8 cellular contexts compared by ENCODE assay signal in the genomic region with DNA sequence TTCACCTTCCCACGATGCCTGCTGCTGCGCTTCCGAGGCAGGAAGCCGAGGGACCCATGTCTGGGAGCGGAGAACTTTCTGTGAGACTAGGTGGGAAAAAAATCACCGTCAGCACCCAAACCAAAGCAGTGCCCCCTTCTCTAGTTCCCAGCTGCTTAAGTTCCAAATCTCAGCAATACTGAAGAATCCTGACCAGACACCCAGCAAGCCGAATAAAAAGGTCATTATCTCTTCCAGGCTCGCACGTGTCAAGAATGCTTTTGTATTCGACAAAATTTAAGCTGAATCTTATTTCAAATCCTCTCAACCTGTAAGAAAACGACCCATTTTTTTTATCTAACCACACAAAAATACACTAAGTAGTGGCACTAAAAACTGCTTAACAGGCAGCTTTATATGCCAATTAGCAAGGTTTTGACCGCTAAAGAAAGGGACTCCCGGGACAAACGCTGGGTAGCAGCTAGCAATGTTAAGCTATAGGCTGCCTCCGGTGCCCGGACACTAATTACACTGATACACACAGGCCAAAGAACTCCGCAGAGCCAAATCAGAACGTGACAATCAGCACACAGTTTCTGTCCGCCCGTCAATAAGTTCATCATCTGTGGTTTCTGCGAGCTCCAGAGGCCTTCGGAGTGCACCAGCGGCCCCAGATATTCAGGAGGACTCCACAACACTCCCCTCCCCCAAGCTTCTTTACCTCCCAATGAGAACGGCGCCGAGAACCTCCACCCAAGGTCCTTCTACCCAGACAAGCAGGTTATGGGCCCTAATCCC. TPM values are rescaled to one million over a fixed set of nuclear protein-coding genes. Genes with fewer than 3 reads are reported as not detected.
DNase-seq lines count a peak whose midpoint lies in the region; ATAC-seq and TF ChIP-seq lines count a peak whose summit lies in the region.

No MANE protein-coding gene starts in this region.

- TF ChIP-seq CTCF in GM12865 (IDR thresholded peaks at IDR 0.05; ENCODE audit: insufficient read depth, low read depth, low read length, missing control alignments), result no peak
- TF ChIP-seq CTCF in foreskin fibroblast (IDR thresholded peaks at IDR 0.05; ENCODE audit: low read depth, low read length), result no peak
- TF ChIP-seq CTCF in osteocyte (IDR thresholded peaks at IDR 0.05), result no peak

- DNase-seq in GM12865 (ENCODE audit: low read depth), result no peak
- DNase-seq in activated CD4-positive, alpha-beta T cell treated with anti-CD3 and anti-CD28 coated beads, Interleukin-2, amount 10 ng/mL, durations not matched to agents 24 days and 14 days, result no peak
- DNase-seq in foreskin fibroblast, result no peak
- no peak for DNase-seq in osteocyte (ENCODE audit: extremely low spot score, unreplicated experiment)
- DNase-seq in NCI-H2107 treated with DMSO at 0.1 percent for 48 hours (lab: John Stamatoyannopoulos, UW; ENCODE audit: unreplicated experiment), result no peak
- DNase-seq in NCI-H1417 treated with DMSO at 0.1 percent for 48 hours (lab: John Stamatoyannopoulos, UW), result no peak

- H3K36me3 Mint-ChIP-seq in activated CD4-positive, alpha-beta T cell treated with anti-CD3 and anti-CD28 coated beads, Interleukin-2, amount 10 ng/mL, durations not matched to agents 24 days and 14 days (ENCODE audit: low read depth), result peaks cover 59% of the 10 kb centered on the region
- peaks cover 40% of the 10 kb centered on the region for H3K36me3 Mint-ChIP-seq in osteocyte (ENCODE audit: unreplicated experiment)

- H3K27ac Mint-ChIP-seq in activated CD4-positive, alpha-beta T cell treated with anti-CD3 and anti-CD28 coated beads, Interleukin-2, amount 10 ng/mL, durations not matched to agents 24 days and 14 days, result peak overlapping the region; percentile 99
- peak overlapping the region; percentile 100 for H3K27ac Mint-ChIP-seq in osteocyte (ENCODE audit: unreplicated experiment)

- peaks cover 37% of the 10 kb centered on the region for H3K4me1 Mint-ChIP-seq in activated CD4-positive, alpha-beta T cell treated with anti-CD3 and anti-CD28 coated beads, Interleukin-2, amount 10 ng/mL, durations not matched to agents 24 days and 14 days
- peaks cover 43% of the 10 kb centered on the region for H3K4me1 Mint-ChIP-seq in osteocyte (ENCODE audit: unreplicated experiment)

- peak; percentile 1 for ATAC-seq in HG03097 (IDR thresholded peaks at IDR 0.05; ENCODE audit: low FRiP score, unreplicated experiment)
- no peak for ATAC-seq in HG03342 (IDR thresholded peaks at IDR 0.05; ENCODE audit: unreplicated experiment)

- peak overlapping the region; percentile 93 for H3K4me3 ChIP-seq in GM12865 (ENCODE audit: low read depth, low read length)
- H3K4me3 ChIP-seq in foreskin fibroblast (ENCODE audit: low read depth in 1 of 2, low read length in 2 of 2), result peak overlapping the region; percentile 94 to 97

- intact Hi-C loops in activated CD4-positive, alpha-beta T cell treated with anti-CD3 and anti-CD28 coated beads, Interleukin-2, amount 10 ng/mL, durations not matched to agents 24 days and 14 days (cut with micrococcal nuclease), result loop anchor here (1.0 to 10.0 kb wide), 6 partner anchors 81 to 446 kb away; a partner anchor contains a TSS

- H3K27me3 Mint-ChIP-seq in activated CD4-positive, alpha-beta T cell treated with anti-CD3 and anti-CD28 coated beads, Interleukin-2, amount 10 ng/mL, durations not matched to agents 24 days and 14 days, result no peaks in the 10 kb centered on the region
- H3K27me3 Mint-ChIP-seq in osteocyte (ENCODE audit: unreplicated experiment), result no peaks in the 10 kb centered on the region

- H3K9me3 Mint-ChIP-seq in activated CD4-positive, alpha-beta T cell treated with anti-CD3 and anti-CD28 coated beads, Interleukin-2, amount 10 ng/mL, durations not matched to agents 24 days and 14 days, result no peaks in the 10 kb centered on the region
- H3K9me3 Mint-ChIP-seq in osteocyte (ENCODE audit: unreplicated experiment), result no peaks in the 10 kb centered on the region

- H3K4me3 Mint-ChIP-seq in activated CD4-positive, alpha-beta T cell treated with anti-CD3 and anti-CD28 coated beads, Interleukin-2, amount 10 ng/mL, durations not matched to agents 24 days and 14 days, result peak overlapping the region; percentile 94
- peak overlapping the region; percentile 99 for H3K4me3 Mint-ChIP-seq in osteocyte (ENCODE audit: unreplicated experiment)

RNA-seq across cellular contexts. Expression of a gene that starts 0.7 kb away (rescaled TPM):
- 2,129 and 2,132 TPM in 2 replicates for total RNA-seq in activated CD4-positive, alpha-beta T cell treated with anti-CD3 and anti-CD28 coated beads, Interleukin-2, amount 10 ng/mL, durations not matched to agents 24 days and 14 days
- total RNA-seq in osteocyte, result 1,770 and 1,792 TPM in 2 replicates

RNA-seq across cellular contexts. Expression of a gene that starts 31.1 kb away (rescaled TPM):
- total RNA-seq in activated CD4-positive, alpha-beta T cell treated with anti-CD3 and anti-CD28 coated beads, Interleukin-2, amount 10 ng/mL, durations not matched to agents 24 days and 14 days, result not detected in 2 replicates
- total RNA-seq in osteocyte, result 24.0 and 26.6 TPM in 2 replicates

Comparison
In these comparisons a context has a peak if more than half of its experiments do, and no peak if none do; other contexts are left out.
1. RNA of a gene that starts 31.1 kb away (total RNA-seq): 24.0 to 26.6 TPM in osteocyte; not detected in activated CD4-positive, alpha-beta T cell treated with anti-CD3 and anti-CD28 coated beads, Interleukin-2, amount 10 ng/mL, durations not matched to agents 24 days and 14 days; every median in the first group is over 10 times any median in the second.